ENCODE assay signal across 21 cellular contexts in genomic region chr6:154230390-154230789, GRCh38.
DNase-seq lines count a peak whose midpoint lies in the region; ATAC-seq and TF ChIP-seq lines count a peak whose summit lies in the region.
"Had no signal": no experiment of that assay in that cellular context is flagged by ENCODE, and none has a peak within 500 bp of the region (broad histone marks: within the 10 kb centered on the region; RNA-seq: fewer than 3 reads in every experiment).

No MANE protein-coding gene starts in this region.

- H3K4me1 Mint-ChIP-seq in activated CD4-positive, alpha-beta T cell treated with anti-CD3 and anti-CD28 coated beads for 36 hours = peaks cover 81% of the 10 kb centered on the region
- peaks cover 56% of the 10 kb centered on the region for H3K4me1 Mint-ChIP-seq in activated T-helper 17 cell treated with anti-CD3 and anti-CD28 coated beads, Interleukin-2, amount 50 U/mL, for 72 hours
- H3K4me1 Mint-ChIP-seq in natural killer cell = peaks cover 70 to 71% of the 10 kb centered on the region in 2 donors
- H3K4me1 Mint-ChIP-seq in progenitor cell of endocrine pancreas (ENCODE audit: low read depth) = no peaks in the 10 kb centered on the region

- peaks cover 7% of the 10 kb centered on the region for H3K36me3 Mint-ChIP-seq in activated CD4-positive, alpha-beta T cell treated with anti-CD3 and anti-CD28 coated beads for 36 hours (ENCODE audit: low read depth)
- peaks cover 8% of the 10 kb centered on the region for H3K36me3 Mint-ChIP-seq in activated T-helper 17 cell treated with anti-CD3 and anti-CD28 coated beads, Interleukin-2, amount 50 U/mL, for 72 hours (ENCODE audit: low read depth)
- H3K36me3 Mint-ChIP-seq in natural killer cell (no peaks in the 10 kb centered on the region), progenitor cell of endocrine pancreas (ENCODE audit: insufficient read depth) (no peaks in the 10 kb centered on the region)

- POLR2A ChIA-PET in activated CD4-positive, alpha-beta T cell treated with anti-CD3 and anti-CD28 coated beads for 36 hours (lab: Charles Lee) = no interaction called here

- no peak for DNase-seq in activated CD4-positive, alpha-beta T cell treated with anti-CD3 and anti-CD28 coated beads for 36 hours
- DNase-seq in activated CD4-positive, alpha-beta T cell treated with anti-CD3 and anti-CD28 coated beads, Interleukin-2, amount 50 U/mL, for 4 hours = no peak
- DNase-seq in GM12865 (ENCODE audit: low read depth) (no peak), natural killer cell (no peak), progenitor cell of endocrine pancreas (ENCODE audit: low spot score, unreplicated experiment) (no peak), retina (no peak)
- DNase-seq: amygdala, DMS153, GF-D8, H9, kidney glomerular epithelial cell, NCI-H1105 treated with DMSO at 0.1 percent for 48 hours, NCI-H2107, NCI-H524 treated with DMSO at 0.1 percent for 48 hours, posterior cingulate gyrus, Right ventricle myocardium superior, upper lobe of left lung had no signal

- 0 out of 2 replicates have a peak overlapping the region, but pooled peaks have one; percentile 34 for H3K4me3 ChIP-seq in GM12865 (ENCODE audit: low read depth, low read length)
- H3K4me3 ChIP-seq: BLaER1, gastroesophageal sphincter had no signal

- CTCF ChIA-PET in activated CD4-positive, alpha-beta T cell treated with anti-CD3 and anti-CD28 coated beads for 36 hours (lab: Charles Lee) = interaction anchor here (0.7 to 6.1 kb wide), 7 partner anchors 9 to 140 kb away, joined by 3 to 36 read pairs (median 4); no protein-coding TSS in a partner anchor

- no peaks in the 10 kb centered on the region for H3K27me3 Mint-ChIP-seq in activated CD4-positive, alpha-beta T cell treated with anti-CD3 and anti-CD28 coated beads for 36 hours
- no peaks in the 10 kb centered on the region for H3K27me3 Mint-ChIP-seq in activated T-helper 17 cell treated with anti-CD3 and anti-CD28 coated beads, Interleukin-2, amount 50 U/mL, for 72 hours
- H3K27me3 Mint-ChIP-seq in natural killer cell (ENCODE audit: low read depth in 2 of 2) (no peaks in the 10 kb centered on the region), progenitor cell of endocrine pancreas (no peaks in the 10 kb centered on the region)

- peak overlapping the region; percentile 58 for H3K4me3 Mint-ChIP-seq in activated CD4-positive, alpha-beta T cell treated with anti-CD3 and anti-CD28 coated beads for 36 hours
- peak overlapping the region; percentile 79 for H3K4me3 Mint-ChIP-seq in activated T-helper 17 cell treated with anti-CD3 and anti-CD28 coated beads, Interleukin-2, amount 50 U/mL, for 72 hours
- H3K4me3 Mint-ChIP-seq in natural killer cell (peak overlapping the region; percentile 91), progenitor cell of endocrine pancreas (ENCODE audit: low read depth) (no peak overlapping the region)
- H3K4me3 Mint-ChIP-seq: H9 had no signal

- intact Hi-C loops in activated CD4-positive, alpha-beta T cell treated with anti-CD3 and anti-CD28 coated beads for 36 hours (cut with DNase I, micrococcal nuclease) = loop anchor here (1.0 to 2.0 kb wide), 2 partner anchors 17 to 74 kb away; no protein-coding TSS in a partner anchor
- intact Hi-C loops in natural killer cell (cut with micrococcal nuclease) = loop anchor here (5.0 kb wide), 2 partner anchors 47 to 73 kb away; no protein-coding TSS in a partner anchor

- TF ChIP-seq CTCF in GM12865 (IDR thresholded peaks at IDR 0.05; ENCODE audit: insufficient read depth, low read depth, low read length, missing control alignments) (no peak), natural killer cell (IDR thresholded peaks at IDR 0.05) (no peak), progenitor cell of endocrine pancreas (IDR thresholded peaks at IDR 0.05; ENCODE audit: unreplicated experiment) (no peak)

- H3K27ac Mint-ChIP-seq in activated CD4-positive, alpha-beta T cell treated with anti-CD3 and anti-CD28 coated beads for 36 hours = peak overlapping the region; percentile 92
- peak overlapping the region; percentile 84 for H3K27ac Mint-ChIP-seq in activated T-helper 17 cell treated with anti-CD3 and anti-CD28 coated beads, Interleukin-2, amount 50 U/mL, for 72 hours
- H3K27ac Mint-ChIP-seq in natural killer cell = peak overlapping the region; percentile 76 to 92
- H3K27ac Mint-ChIP-seq in progenitor cell of endocrine pancreas = no peak overlapping the region
- H3K27ac Mint-ChIP-seq: H9 had no signal

- ATAC-seq in activated CD4-positive, alpha-beta T cell treated with anti-CD3 and anti-CD28 coated beads for 36 hours = no peak
- no peak for ATAC-seq in activated T-helper 17 cell treated with anti-CD3 and anti-CD28 coated beads, Interleukin-2, amount 50 U/mL, for 72 hours (replicated peaks)
- ATAC-seq in natural killer cell (no peak), GM18870 (IDR thresholded peaks at IDR 0.05; ENCODE audit: unreplicated experiment) (no peak)
- ATAC-seq: gastroesophageal sphincter had no signal

- no peaks in the 10 kb centered on the region for H3K9me3 Mint-ChIP-seq in activated CD4-positive, alpha-beta T cell treated with anti-CD3 and anti-CD28 coated beads for 36 hours (ENCODE audit: low read depth)
- no peaks in the 10 kb centered on the region for H3K9me3 Mint-ChIP-seq in activated T-helper 17 cell treated with anti-CD3 and anti-CD28 coated beads, Interleukin-2, amount 50 U/mL, for 72 hours
- H3K9me3 Mint-ChIP-seq in natural killer cell (no peaks in the 10 kb centered on the region), progenitor cell of endocrine pancreas (ENCODE audit: low read depth) (no peaks in the 10 kb centered on the region)
- H3K9me3 Mint-ChIP-seq: H9 had no signal
